Comparison of ENCODE assay signal across 15 cellular contexts in genomic region chr3:124298951-124299350, GRCh38.
A peak's percentile ranks its signal among the peaks of the same experiment; 100 is the strongest.
DNase-seq lines count a peak whose midpoint lies in the region; ATAC-seq and TF ChIP-seq lines count a peak whose summit lies in the region.
"Had no signal": no experiment of that assay in that cellular context is flagged by ENCODE, and none has a peak within 500 bp of the region (broad histone marks: within the 10 kb centered on the region; RNA-seq: fewer than 3 reads in every experiment).

No MANE protein-coding gene starts in this region.

- H3K4me1 Mint-ChIP-seq in activated B cell treated with CpG ODN at 0.5 μM for 24 hours, result peaks cover 7% of the 10 kb centered on the region
- H3K4me1 Mint-ChIP-seq: activated T-helper 17 cell treated with anti-CD3 and anti-CD28 coated beads, Interleukin-2, amount 50 U/mL, for 72 hours had no signal

- H3K27me3 Mint-ChIP-seq in activated B cell treated with CpG ODN at 0.5 μM for 24 hours, result peaks cover 22% of the 10 kb centered on the region

- CTCF ChIA-PET in activated B cell treated with CpG ODN at 0.5 μM for 24 hours (lab: Charles Lee), result no interaction called here

- POLR2A ChIA-PET in activated B cell treated with CpG ODN at 0.5 μM for 24 hours (lab: Charles Lee), result no interaction called here

- no peak overlapping the region for H3K27ac Mint-ChIP-seq in activated B cell treated with CpG ODN at 0.5 μM for 24 hours
- H3K27ac Mint-ChIP-seq: activated T-helper 17 cell treated with anti-CD3 and anti-CD28 coated beads, Interleukin-2, amount 50 U/mL, for 72 hours; effector memory CD8-positive, alpha-beta T cell had no signal

- TF ChIP-seq CTCF in activated B cell treated with CpG ODN at 0.5 μM for 24 hours (IDR thresholded peaks at IDR 0.05), result no peak

- H3K9me3 Mint-ChIP-seq in activated B cell treated with CpG ODN at 0.5 μM for 24 hours, result no peaks in the 10 kb centered on the region
- H3K9me3 Mint-ChIP-seq: activated T-helper 17 cell treated with anti-CD3 and anti-CD28 coated beads, Interleukin-2, amount 50 U/mL, for 72 hours had no signal

- intact Hi-C loops in activated B cell treated with CpG ODN at 0.5 μM for 24 hours (cut with micrococcal nuclease), result no loop called here

- no peak overlapping the region for H3K4me3 Mint-ChIP-seq in activated B cell treated with CpG ODN at 0.5 μM for 24 hours
- H3K4me3 Mint-ChIP-seq: activated T-helper 17 cell treated with anti-CD3 and anti-CD28 coated beads, Interleukin-2, amount 50 U/mL, for 72 hours; effector memory CD8-positive, alpha-beta T cell had no signal

- peak; percentile 13 for DNase-seq in COLO668 (lab: John Stamatoyannopoulos, UW; ENCODE audit: unreplicated experiment)
- no peak for DNase-seq in activated B cell treated with CpG ODN at 0.5 μM for 24 hours
- DNase-seq in myocyte (ENCODE audit: low read depth), result peak; percentile 13
- no peak for DNase-seq in KG1 (lab: John Stamatoyannopoulos, UW)
- DNase-seq: activated CD4-positive, alpha-beta T cell treated with anti-CD3 and anti-CD28 coated beads for 4 hours; DND-41; effector memory CD8-positive, alpha-beta T cell; gastrocnemius medialis; SW 1271 had no signal

- peak; percentile 69 for ATAC-seq in GM21447 (IDR thresholded peaks at IDR 0.05; ENCODE audit: unreplicated experiment)
- peak; percentile 42 for ATAC-seq in activated B cell treated with CpG ODN at 0.5 μM for 24 hours (ENCODE audit: low read depth)
- no peak for ATAC-seq in HG03025 (IDR thresholded peaks at IDR 0.05; ENCODE audit: low FRiP score, unreplicated experiment)
- no peak for ATAC-seq in GM19395 (IDR thresholded peaks at IDR 0.05; ENCODE audit: unreplicated experiment)
- ATAC-seq in HG03175 (IDR thresholded peaks at IDR 0.05; ENCODE audit: unreplicated experiment), result no peak
- ATAC-seq: activated T-helper 17 cell treated with anti-CD3 and anti-CD28 coated beads, Interleukin-2, amount 50 U/mL, for 72 hours; effector memory CD8-positive, alpha-beta T cell; left lobe of liver had no signal

- H3K36me3 Mint-ChIP-seq in activated B cell treated with CpG ODN at 0.5 μM for 24 hours (ENCODE audit: low read depth), result no peaks in the 10 kb centered on the region

Comparison
In these comparisons a context has a peak if more than half of its experiments do, and no peak if none do; other contexts are left out.
1. DNase-seq: peak in COLO668 (single experiment) and myocyte (single experiment); none in activated B cell treated with CpG ODN at 0.5 μM for 24 hours (single experiment) and KG1 (single experiment).
2. ATAC-seq: peak in GM21447 (single experiment) and activated B cell treated with CpG ODN at 0.5 μM for 24 hours (single experiment); none in HG03025 (single experiment), GM19395 (single experiment) and HG03175 (single experiment).